In genomic region chr6:117605169-117605826, GRCh38 we compare ENCODE assay signal across 8 cellular contexts. TPM values are rescaled to one million over a fixed set of nuclear protein-coding genes. Genes with fewer than 3 reads are reported as not detected.
A peak's percentile ranks its signal among the peaks of the same experiment; 100 is the strongest.
DNase-seq lines count a peak whose midpoint lies in the region; TF ChIP-seq lines count a peak whose summit lies in the region.

No MANE protein-coding gene starts in this region.

- TF ChIP-seq CTCF in GM12875 (IDR thresholded peaks at IDR 0.05; ENCODE audit: borderline replicate concordance, insufficient read depth, low read depth, low read length) (peak; percentile 62), HFFc6 (IDR thresholded peaks at IDR 0.05) (peak; percentile 81), ascending aorta (IDR thresholded peaks at IDR 0.05) (peak; percentile 17 to 69 (median 68))

- H3K4me3 Mint-ChIP-seq in HFFc6: no peak overlapping the region

- peaks cover 17% of the 10 kb centered on the region for H3K36me3 Mint-ChIP-seq in HFFc6 (ENCODE audit: low read depth)

- H3K4me1 ChIP-seq in ascending aorta: peaks cover 0 to 9% of the 10 kb centered on the region in 2 donors

- H3K36me3 ChIP-seq in ascending aorta: no peaks in the 10 kb centered on the region

- no peaks in the 10 kb centered on the region for H3K9me3 Mint-ChIP-seq in HFFc6

- no peaks in the 10 kb centered on the region for H3K9me3 ChIP-seq in ascending aorta

- no peaks in the 10 kb centered on the region for H3K27me3 Mint-ChIP-seq in HFFc6 (ENCODE audit: insufficient read depth)

- intact Hi-C loops in ascending aorta (cut with DNase I): loop anchor here (1.0 to 10.0 kb wide), 3 partner anchors 155 to 1290 kb away; partner anchors contain the start of gene ASF1A

- H3K4me1 Mint-ChIP-seq in HFFc6 (ENCODE audit: low read depth): peaks cover 14% of the 10 kb centered on the region

- H3K27ac ChIP-seq in ascending aorta: no peak overlapping the region

- H3K4me3 ChIP-seq in GM12875 (ENCODE audit: low read depth, low read length): no peak overlapping the region
- H3K4me3 ChIP-seq in ascending aorta: no peak overlapping the region

- H3K27ac Mint-ChIP-seq in HFFc6: peak overlapping the region; percentile 56; the same call in 1 of the 2 replicates

- DNase-seq in AG08396 (ENCODE audit: low spot score) (peak; percentile 66), HFFc6 (peak; percentile 63), LoVo (ENCODE audit: low spot score) (peak; percentile 55), RKO (ENCODE audit: low spot score) (peak; percentile 86), ascending aorta (ENCODE audit: low spot score in 2 of 2) (no peak), iPS-NIHi7 (ENCODE audit: extremely low spot score) (peak; percentile 52)
- peak; percentile 60 for DNase-seq in stimulated activated CD4-positive, alpha-beta T cell treated with anti-CD3 and anti-CD28 coated beads, Interleukin-4, amount 100 ng/mL, for 24 hours

- no peaks in the 10 kb centered on the region for H3K27me3 ChIP-seq in ascending aorta

RNA-seq across cellular contexts. Expression of gene GOPC, which starts 3.0 kb away (rescaled TPM):
- 10 to 100 TPM; 40.5 to 51.8 (median 45.4) TPM for total RNA-seq in HFFc6 (2021; fragmentation: NEBNext Ultra II Directional; extraction: Animal tissue kit (Norgen Biotek cat#: 25700))
- total RNA-seq in ascending aorta: 12.5 TPM

Comparison
In these comparisons a context has a peak if more than half of its experiments do, and no peak if none do; other contexts are left out.
1. DNase-seq: peak in AG08396 (single experiment), HFFc6 (single experiment), LoVo (single experiment), RKO (single experiment), iPS-NIHi7 (single experiment) and stimulated activated CD4-positive, alpha-beta T cell treated with anti-CD3 and anti-CD28 coated beads, Interleukin-4, amount 100 ng/mL, for 24 hours (single experiment); none in ascending aorta (0 of 2).
2. Peak in every context shown above with its lines, with median percentiles within 50 percentile points of each other: CTCF ChIP-seq.